ENCODE assay signal across 18 cellular contexts in genomic region chr11:95584180-95584579, GRCh38.
DNase-seq lines count a peak whose midpoint lies in the region; ATAC-seq and TF ChIP-seq lines count a peak whose summit lies in the region.
"Had no signal": no experiment of that assay in that cellular context is flagged by ENCODE, and none has a peak within 500 bp of the region (broad histone marks: within the 10 kb centered on the region; RNA-seq: fewer than 3 reads in every experiment).

No MANE protein-coding gene starts in this region.

- H3K4me1 ChIP-seq in upper lobe of right lung = no peaks in the 10 kb centered on the region
- H3K4me1 ChIP-seq: esophagus muscularis mucosa had no signal

- H3K27ac Mint-ChIP-seq in CD4-positive, alpha-beta T cell = no peak overlapping the region

- CTCF ChIA-PET in CD4-positive, alpha-beta T cell (lab: Charles Lee) = interaction anchor here (0.5 kb wide), 1 partner anchor 1377 kb away, joined by 3 read pairs; no protein-coding TSS in a partner anchor

- TF ChIP-seq CTCF in fibroblast of mammary gland (conservative IDR thresholded peaks at IDR 0.05; ENCODE audit: control insufficient read depth, insufficient read depth, low read depth, low read length) (no peak), upper lobe of right lung (IDR thresholded peaks at IDR 0.05) (no peak)
- no peak for TF ChIP-seq CTCF in CD4-positive, alpha-beta T cell (IDR thresholded peaks at IDR 0.05)

- no peaks in the 10 kb centered on the region for H3K36me3 Mint-ChIP-seq in CD4-positive, alpha-beta T cell (ENCODE audit: low read depth)

- no peaks in the 10 kb centered on the region for H3K27me3 Mint-ChIP-seq in CD4-positive, alpha-beta T cell

- no peaks in the 10 kb centered on the region for H3K27me3 ChIP-seq in CD4-positive, alpha-beta T cell (ENCODE audit: control insufficient read depth, insufficient read depth, low read length)
- H3K27me3 ChIP-seq in upper lobe of right lung = no peaks in the 10 kb centered on the region
- H3K27me3 ChIP-seq: esophagus muscularis mucosa, neutrophil had no signal

- H3K4me3 Mint-ChIP-seq in CD4-positive, alpha-beta T cell = no peak overlapping the region

- DNase-seq in GM04503 (ENCODE audit: low read depth) (peak; percentile 27), NCI-H226 (peak; percentile 16), fibroblast of mammary gland (ENCODE audit: low read depth) (peak; percentile 78), SHP77 treated with DMSO at 0.1 percent for 48 hours (lab: John Stamatoyannopoulos, UW) (no peak), upper lobe of right lung (no peak)
- DNase-seq in CD4-positive, alpha-beta T cell = no peak
- DNase-seq: cortex of kidney; NCI-H2107; NK-92 treated with Interleukin-12 subunit alpha and Interleukin-12 subunit beta, amount 100 ng/mL, for 24 hours; Right ventricle myocardium superior; stimulated activated naive CD4-positive, alpha-beta T cell treated with Interleukin-2 at 50 U/mL for 16 hours; T-helper 9 cell had no signal

- no peaks in the 10 kb centered on the region for H3K9me3 ChIP-seq in CD4-positive, alpha-beta T cell (ENCODE audit: control insufficient read depth, low read length)
- no peaks in the 10 kb centered on the region for H3K9me3 ChIP-seq in upper lobe of right lung
- H3K9me3 ChIP-seq: esophagus muscularis mucosa, neutrophil had no signal

- H3K36me3 ChIP-seq in upper lobe of right lung = no peaks in the 10 kb centered on the region
- H3K36me3 ChIP-seq: esophagus muscularis mucosa, neutrophil had no signal

- no peak overlapping the region for H3K27ac ChIP-seq in CD4-positive, alpha-beta T cell (ENCODE audit: low read depth, low read length)
- no peak overlapping the region for H3K27ac ChIP-seq in upper lobe of right lung
- H3K27ac ChIP-seq: C4-2B, esophagus muscularis mucosa, neutrophil had no signal

- no peaks in the 10 kb centered on the region for H3K4me1 Mint-ChIP-seq in CD4-positive, alpha-beta T cell (ENCODE audit: low read depth)

- no peaks in the 10 kb centered on the region for H3K9me3 Mint-ChIP-seq in CD4-positive, alpha-beta T cell

- intact Hi-C loops in CD4-positive, alpha-beta T cell (cut with DNase I, micrococcal nuclease) = no loop called here
- intact Hi-C loops in upper lobe of right lung (cut with DNase I) = no loop called here

- POLR2A ChIA-PET in CD4-positive, alpha-beta T cell (lab: Charles Lee) = interaction anchor here (0.7 kb wide), 1 partner anchor 21 kb away, joined by 4 read pairs; no protein-coding TSS in a partner anchor

- ATAC-seq in GM19328 (IDR thresholded peaks at IDR 0.05; ENCODE audit: unreplicated experiment) = peak; percentile 13
- ATAC-seq in CD4-positive, alpha-beta T cell (ENCODE audit: poor library complexity) = no peak
- no peak for ATAC-seq in upper lobe of right lung
- ATAC-seq in GM21423 (IDR thresholded peaks at IDR 0.05; ENCODE audit: unreplicated experiment) = no peak
- ATAC-seq: sciatic nerve had no signal

- no peak overlapping the region for H3K4me3 ChIP-seq in fibroblast of mammary gland (ENCODE audit: control insufficient read depth, low read depth, low read length)
- no peak overlapping the region for H3K4me3 ChIP-seq in upper lobe of right lung
- H3K4me3 ChIP-seq: esophagus muscularis mucosa had no signal

Comparison
In these comparisons a context has a peak if more than half of its experiments do, and no peak if none do; other contexts are left out.
1. DNase-seq: peak in GM04503 (single experiment), NCI-H226 (single experiment) and fibroblast of mammary gland (single experiment); none in SHP77 treated with DMSO at 0.1 percent for 48 hours (single experiment), CD4-positive, alpha-beta T cell (0 of 10) and upper lobe of right lung (single experiment).